1 cellular context compared by ENCODE assay signal in the genomic region with DNA sequence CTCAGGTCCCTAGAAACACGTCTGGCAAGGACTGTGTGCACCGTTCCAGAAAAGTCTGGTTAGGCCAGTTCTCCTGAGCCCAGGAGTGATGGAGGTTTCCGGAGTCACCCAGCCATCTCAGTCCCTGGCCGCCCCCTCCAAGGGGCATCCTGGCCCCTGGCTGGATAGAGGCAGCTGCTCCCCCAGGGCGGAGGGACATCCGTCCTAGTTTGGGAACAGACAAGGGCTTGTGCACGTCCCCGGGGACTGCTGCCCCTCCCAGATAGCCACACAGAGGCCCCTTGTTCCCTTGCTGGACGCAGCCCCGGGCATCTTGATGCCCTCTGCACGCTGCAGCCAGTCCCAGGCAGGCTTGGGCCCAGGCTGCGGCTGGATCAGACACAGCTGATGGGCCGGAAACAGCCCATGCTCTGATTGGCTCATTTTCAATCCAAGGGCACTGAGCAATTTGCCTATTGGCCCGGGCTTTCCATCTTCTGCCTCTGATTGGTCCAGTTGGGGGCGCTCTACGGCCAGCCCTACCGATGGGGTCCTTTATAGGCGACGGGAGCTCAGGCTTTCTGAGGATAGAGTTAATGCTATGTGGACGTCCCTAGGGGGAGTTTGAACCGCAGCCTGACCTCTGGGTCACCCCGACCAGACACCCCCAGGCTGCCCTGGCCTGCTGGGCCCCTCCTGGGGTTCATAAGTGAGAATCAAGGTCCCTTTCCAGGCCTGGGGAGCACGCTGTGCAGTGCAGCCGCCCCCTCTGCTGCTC.
TF ChIP-seq lines count a peak whose summit lies in the region.

No MANE protein-coding gene starts in this region.

TF ChIP-seq in HepG2, 621 proteins besides CTCF, POLR2A, EP300 and RAD21:
- TF ChIP-seq NFYB (CRISPR knock-in tag; IDR thresholded peaks at IDR 0.05) (peak; percentile 78), HNRNPL (IDR thresholded peaks at IDR 0.05; ENCODE audit: low read depth, low read length) (peak; percentile 51; the same call in 1 of the 2 replicates), TSC22D2 (CRISPR knock-in tag; IDR thresholded peaks at IDR 0.05; ENCODE audit: borderline replicate concordance) (no peak), ETV5 (CRISPR knock-in tag; IDR thresholded peaks at IDR 0.05; ENCODE audit: borderline replicate concordance) (no peak), ASH2L (IDR thresholded peaks at IDR 0.05; ENCODE audit: insufficient read length, low read depth, low read length) (no peak), STAG1 (CRISPR knock-in tag; IDR thresholded peaks at IDR 0.05) (peak; percentile 12; the same call in 1 of the 2 replicates), NR2F6 (IDR thresholded peaks at IDR 0.05) (no peak), NR2F6 (CRISPR knock-in tag; IDR thresholded peaks at IDR 0.05) (no peak), NKX3-1 (CRISPR knock-in tag; IDR thresholded peaks at IDR 0.05) (no peak), GABPB1 (CRISPR knock-in tag; IDR thresholded peaks at IDR 0.05) (no peak), NFYC (CRISPR knock-in tag; IDR thresholded peaks at IDR 0.05) (peak; percentile 79)
- TF ChIP-seq, protein P1, sequence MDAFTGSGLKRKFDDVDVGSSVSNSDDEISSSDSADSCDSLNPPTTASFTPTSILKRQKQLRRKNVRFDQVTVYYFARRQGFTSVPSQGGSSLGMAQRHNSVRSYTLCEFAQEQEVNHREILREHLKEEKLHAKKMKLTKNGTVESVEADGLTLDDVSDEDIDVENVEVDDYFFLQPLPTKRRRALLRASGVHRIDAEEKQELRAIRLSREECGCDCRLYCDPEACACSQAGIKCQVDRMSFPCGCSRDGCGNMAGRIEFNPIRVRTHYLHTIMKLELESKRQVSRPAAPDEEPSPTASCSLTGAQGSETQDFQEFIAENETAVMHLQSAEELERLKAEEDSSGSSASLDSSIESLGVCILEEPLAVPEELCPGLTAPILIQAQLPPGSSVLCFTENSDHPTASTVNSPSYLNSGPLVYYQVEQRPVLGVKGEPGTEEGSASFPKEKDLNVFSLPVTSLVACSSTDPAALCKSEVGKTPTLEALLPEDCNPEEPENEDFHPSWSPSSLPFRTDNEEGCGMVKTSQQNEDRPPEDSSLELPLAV (CRISPR knock-in tag; conservative IDR thresholded peaks at IDR 0.05; ENCODE audit: low read depth) = no peak
- TF ChIP-seq, protein P2, sequence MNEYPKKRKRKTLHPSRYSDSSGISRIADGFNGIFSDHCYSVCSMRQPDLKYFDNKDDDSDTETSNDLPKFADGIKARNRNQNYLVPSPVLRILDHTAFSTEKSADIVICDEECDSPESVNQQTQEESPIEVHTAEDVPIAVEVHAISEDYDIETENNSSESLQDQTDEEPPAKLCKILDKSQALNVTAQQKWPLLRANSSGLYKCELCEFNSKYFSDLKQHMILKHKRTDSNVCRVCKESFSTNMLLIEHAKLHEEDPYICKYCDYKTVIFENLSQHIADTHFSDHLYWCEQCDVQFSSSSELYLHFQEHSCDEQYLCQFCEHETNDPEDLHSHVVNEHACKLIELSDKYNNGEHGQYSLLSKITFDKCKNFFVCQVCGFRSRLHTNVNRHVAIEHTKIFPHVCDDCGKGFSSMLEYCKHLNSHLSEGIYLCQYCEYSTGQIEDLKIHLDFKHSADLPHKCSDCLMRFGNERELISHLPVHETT (CRISPR knock-in tag; conservative IDR thresholded peaks at IDR 0.05) = no peak
- TF ChIP-seq, protein P3, sequence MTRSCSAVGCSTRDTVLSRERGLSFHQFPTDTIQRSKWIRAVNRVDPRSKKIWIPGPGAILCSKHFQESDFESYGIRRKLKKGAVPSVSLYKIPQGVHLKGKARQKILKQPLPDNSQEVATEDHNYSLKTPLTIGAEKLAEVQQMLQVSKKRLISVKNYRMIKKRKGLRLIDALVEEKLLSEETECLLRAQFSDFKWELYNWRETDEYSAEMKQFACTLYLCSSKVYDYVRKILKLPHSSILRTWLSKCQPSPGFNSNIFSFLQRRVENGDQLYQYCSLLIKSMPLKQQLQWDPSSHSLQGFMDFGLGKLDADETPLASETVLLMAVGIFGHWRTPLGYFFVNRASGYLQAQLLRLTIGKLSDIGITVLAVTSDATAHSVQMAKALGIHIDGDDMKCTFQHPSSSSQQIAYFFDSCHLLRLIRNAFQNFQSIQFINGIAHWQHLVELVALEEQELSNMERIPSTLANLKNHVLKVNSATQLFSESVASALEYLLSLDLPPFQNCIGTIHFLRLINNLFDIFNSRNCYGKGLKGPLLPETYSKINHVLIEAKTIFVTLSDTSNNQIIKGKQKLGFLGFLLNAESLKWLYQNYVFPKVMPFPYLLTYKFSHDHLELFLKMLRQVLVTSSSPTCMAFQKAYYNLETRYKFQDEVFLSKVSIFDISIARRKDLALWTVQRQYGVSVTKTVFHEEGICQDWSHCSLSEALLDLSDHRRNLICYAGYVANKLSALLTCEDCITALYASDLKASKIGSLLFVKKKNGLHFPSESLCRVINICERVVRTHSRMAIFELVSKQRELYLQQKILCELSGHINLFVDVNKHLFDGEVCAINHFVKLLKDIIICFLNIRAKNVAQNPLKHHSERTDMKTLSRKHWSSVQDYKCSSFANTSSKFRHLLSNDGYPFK (CRISPR knock-in tag; IDR thresholded peaks at IDR 0.05; ENCODE audit: borderline replicate concordance) = no peak
TF ChIP-seq in HepG2: peak in this region for 4.
